Comparison of ENCODE assay signal across 17 cellular contexts in the genomic region with DNA sequence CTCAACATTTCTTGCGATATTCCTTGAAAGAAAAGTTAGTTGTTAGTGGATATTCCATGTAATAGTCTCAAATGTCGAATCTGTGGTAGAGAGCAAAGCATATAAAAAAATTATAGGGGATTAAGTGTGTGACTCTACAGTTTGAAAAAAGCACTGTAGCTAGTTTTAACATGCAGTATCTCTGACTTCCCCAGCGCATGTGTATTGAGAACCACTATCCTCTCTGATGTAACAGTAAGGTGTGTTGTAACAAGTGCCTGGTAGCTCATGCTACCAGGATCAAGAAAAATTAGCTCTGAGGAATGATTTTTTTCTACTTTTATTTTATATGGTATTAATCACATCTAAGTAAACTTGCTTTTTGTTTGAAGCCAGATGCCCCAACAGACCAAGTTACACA.
DNase-seq lines count a peak whose midpoint lies in the region; ATAC-seq and TF ChIP-seq lines count a peak whose summit lies in the region.
"Had no signal": no experiment of that assay in that cellular context is flagged by ENCODE, and none has a peak within 500 bp of the region (broad histone marks: within the 10 kb centered on the region; RNA-seq: fewer than 3 reads in every experiment).

No MANE protein-coding gene starts in this region.

- no peaks in the 10 kb centered on the region for H3K27me3 ChIP-seq in foreskin keratinocyte
- H3K27me3 ChIP-seq: BLaER1 had no signal

- H3K4me3 ChIP-seq in epithelial cell of esophagus (ENCODE audit: low read length): no peak overlapping the region
- H3K4me3 ChIP-seq: BLaER1, GM23248 had no signal

- TF ChIP-seq CTCF in epithelial cell of esophagus (IDR thresholded peaks at IDR 0.05; ENCODE audit: insufficient read depth, low read depth, low read length, missing control alignments) (no peak), foreskin keratinocyte (conservative IDR thresholded peaks at IDR 0.05) (no peak)

- no peaks in the 10 kb centered on the region for H3K4me1 ChIP-seq in foreskin keratinocyte
- H3K4me1 ChIP-seq: BLaER1, Caco-2 had no signal

- no peak overlapping the region for H3K27ac ChIP-seq in foreskin keratinocyte
- H3K27ac ChIP-seq: 22Rv1, BLaER1, C4-2B, GM23248 had no signal

- ATAC-seq in foreskin keratinocyte (peak; percentile 50), left lobe of liver (no peak)
- ATAC-seq: CD8-positive, alpha-beta T cell had no signal

- DNase-seq in NOMO-1 treated with DMSO at 0.1 percent for 48 hours (lab: John Stamatoyannopoulos, UW; ENCODE audit: unreplicated experiment): peak; percentile 9
- DNase-seq in NOMO-1 treated with dmso at 0.1 percent for 144 hours (lab: John Stamatoyannopoulos, UW; ENCODE audit: unreplicated experiment): no peak
- DNase-seq in epithelial cell of esophagus (ENCODE audit: low read depth): peak; percentile 51
- DNase-seq in foreskin keratinocyte: peak in 1 of 2 donors; percentile 55
- no peak for DNase-seq in stimulated activated CD4-positive, alpha-beta T cell treated with anti-CD3 and anti-CD28 coated beads, Interleukin-4, amount 100 ng/mL, for 1 hour
- no peak for DNase-seq in left lobe of liver (ENCODE audit: low spot score)
- DNase-seq: Caco-2; CD4-positive, CD25-positive, alpha-beta regulatory T cell; CD8-positive, alpha-beta T cell; DMS153; DND-41; GM23248; H7; HCEC 1CT had no signal

Comparison
In these comparisons a context has a peak if more than half of its experiments do, and no peak if none do; other contexts are left out.
1. DNase-seq: peak in NOMO-1 treated with DMSO at 0.1 percent for 48 hours (single experiment) and epithelial cell of esophagus (single experiment); none in NOMO-1 treated with dmso at 0.1 percent for 144 hours (single experiment), stimulated activated CD4-positive, alpha-beta T cell treated with anti-CD3 and anti-CD28 coated beads, Interleukin-4, amount 100 ng/mL, for 1 hour (single experiment) and left lobe of liver (single experiment).